1 cellular context compared by ENCODE assay signal in genomic region chr7:100705341-100705752, GRCh38.
A peak's percentile ranks its signal among the peaks of the same experiment; 100 is the strongest.
TF ChIP-seq lines count a peak whose summit lies in the region.

No MANE protein-coding gene starts in this region.

TF ChIP-seq in HepG2, 621 proteins besides CTCF, POLR2A, EP300 and RAD21 (continued from another document and continues in another):
- no peak for TF ChIP-seq AHDC1 (CRISPR knock-in tag; IDR thresholded peaks at IDR 0.05; ENCODE audit: borderline replicate concordance)
- no peak for TF ChIP-seq TFE3 (CRISPR knock-in tag; IDR thresholded peaks at IDR 0.05)
- TF ChIP-seq ZKSCAN8 (CRISPR knock-in tag; IDR thresholded peaks at IDR 0.05; ENCODE audit: borderline replicate concordance) = no peak
- TF ChIP-seq RFXAP (CRISPR knock-in tag; IDR thresholded peaks at IDR 0.05; ENCODE audit: borderline replicate concordance) = no peak
- TF ChIP-seq SRSF4 (IDR thresholded peaks at IDR 0.05; ENCODE audit: low read depth, low read length, poor library complexity, severe bottlenecking) = no peak
- no peak for TF ChIP-seq GATAD2A (CRISPR knock-in tag; IDR thresholded peaks at IDR 0.05)
- TF ChIP-seq TFDP1 (CRISPR knock-in tag; IDR thresholded peaks at IDR 0.05; ENCODE audit: borderline replicate concordance) = 0 out of 2 replicates have a peak, but pooled peaks have one; percentile 48
- TF ChIP-seq PAX8 (CRISPR knock-in tag; IDR thresholded peaks at IDR 0.05; ENCODE audit: borderline replicate concordance) = no peak; the same call in 1 of the 2 replicates
- peak; percentile 69; the same call in 1 of the 2 replicates for TF ChIP-seq ZBTB10 (CRISPR knock-in tag; IDR thresholded peaks at IDR 0.05; ENCODE audit: borderline replicate concordance)
- TF ChIP-seq XRCC5 (optimal IDR thresholded peaks at IDR 0.05; ENCODE audit: low read length) = peak; percentile 3
- TF ChIP-seq ISX (CRISPR knock-in tag; conservative IDR thresholded peaks at IDR 0.05) = no peak
- TF ChIP-seq CERS6 (CRISPR knock-in tag; IDR thresholded peaks at IDR 0.05) = no peak
- TF ChIP-seq ZNF614 (CRISPR knock-in tag; IDR thresholded peaks at IDR 0.05; ENCODE audit: borderline replicate concordance) = no peak
- TF ChIP-seq ZSCAN5A (CRISPR knock-in tag; IDR thresholded peaks at IDR 0.05; ENCODE audit: borderline replicate concordance) = no peak
- no peak for TF ChIP-seq RBAK (CRISPR knock-in tag; IDR thresholded peaks at IDR 0.05)
- TF ChIP-seq ZFP36 (IDR thresholded peaks at IDR 0.05; ENCODE audit: borderline replicate concordance, low read depth, low read length, partially characterized antibody) = no peak
- peak; percentile 61; the same call in 1 of the 2 replicates for TF ChIP-seq ETV5 (CRISPR knock-in tag; IDR thresholded peaks at IDR 0.05; ENCODE audit: borderline replicate concordance)
- no peak for TF ChIP-seq HNRNPUL1 (IDR thresholded peaks at IDR 0.05; ENCODE audit: low read depth, low read length)
- TF ChIP-seq ZNF879 (CRISPR knock-in tag; IDR thresholded peaks at IDR 0.05) = no peak
- no peak for TF ChIP-seq MXI1 (IDR thresholded peaks at IDR 0.05; ENCODE audit: borderline replicate concordance, low read depth, low read length)
- no peak for TF ChIP-seq MED8 (CRISPR knock-in tag; IDR thresholded peaks at IDR 0.05; ENCODE audit: insufficient replicate concordance)
- TF ChIP-seq ZFP1 (CRISPR knock-in tag; IDR thresholded peaks at IDR 0.05) = 0 out of 2 replicates have a peak, but pooled peaks have one; percentile 40
- TF ChIP-seq ZNF138 (CRISPR knock-in tag; IDR thresholded peaks at IDR 0.05; ENCODE audit: low read depth) = no peak
- no peak for TF ChIP-seq ZNF30 (CRISPR knock-in tag; IDR thresholded peaks at IDR 0.05)
- no peak; the same call in 1 of the 2 replicates for TF ChIP-seq TEAD2 (CRISPR knock-in tag; IDR thresholded peaks at IDR 0.05)
- 0 out of 2 replicates have a peak, but pooled peaks have one; percentile 41 for TF ChIP-seq ISL2 (CRISPR knock-in tag; IDR thresholded peaks at IDR 0.05)
- no peak for TF ChIP-seq SAP130 (CRISPR knock-in tag; IDR thresholded peaks at IDR 0.05; ENCODE audit: low read depth)
- TF ChIP-seq ZSCAN22 (CRISPR knock-in tag; IDR thresholded peaks at IDR 0.05) = peak; percentile 50; the same call in 1 of the 2 replicates
- no peak for TF ChIP-seq HHEX (CRISPR knock-in tag; IDR thresholded peaks at IDR 0.05)
- TF ChIP-seq ZNF512B (CRISPR knock-in tag; IDR thresholded peaks at IDR 0.05; ENCODE audit: borderline replicate concordance) = no peak
- peak; percentile 25; the same call in 1 of the 2 replicates for TF ChIP-seq MYNN (CRISPR knock-in tag; IDR thresholded peaks at IDR 0.05; ENCODE audit: low read depth)
- peak; percentile 87; the same call in 1 of the 2 replicates for TF ChIP-seq ZNF484 (CRISPR knock-in tag; IDR thresholded peaks at IDR 0.05; ENCODE audit: borderline replicate concordance, low read depth)
- TF ChIP-seq NFIB (CRISPR knock-in tag; IDR thresholded peaks at IDR 0.05; ENCODE audit: borderline replicate concordance) = no peak
- no peak; the same call in 1 of the 2 replicates for TF ChIP-seq POGK (CRISPR knock-in tag; conservative IDR thresholded peaks at IDR 0.05)
- no peak for TF ChIP-seq TBX2 (CRISPR knock-in tag; IDR thresholded peaks at IDR 0.05; ENCODE audit: borderline replicate concordance)
- no peak for TF ChIP-seq ZNF496 (CRISPR knock-in tag; IDR thresholded peaks at IDR 0.05; ENCODE audit: insufficient replicate concordance)
- TF ChIP-seq HMGXB4 (CRISPR knock-in tag; IDR thresholded peaks at IDR 0.05; ENCODE audit: borderline replicate concordance in 1 of 2, low read depth in 1 of 2) = peak in 1 of 2 experiments; percentile 94
